In the genomic region with DNA sequence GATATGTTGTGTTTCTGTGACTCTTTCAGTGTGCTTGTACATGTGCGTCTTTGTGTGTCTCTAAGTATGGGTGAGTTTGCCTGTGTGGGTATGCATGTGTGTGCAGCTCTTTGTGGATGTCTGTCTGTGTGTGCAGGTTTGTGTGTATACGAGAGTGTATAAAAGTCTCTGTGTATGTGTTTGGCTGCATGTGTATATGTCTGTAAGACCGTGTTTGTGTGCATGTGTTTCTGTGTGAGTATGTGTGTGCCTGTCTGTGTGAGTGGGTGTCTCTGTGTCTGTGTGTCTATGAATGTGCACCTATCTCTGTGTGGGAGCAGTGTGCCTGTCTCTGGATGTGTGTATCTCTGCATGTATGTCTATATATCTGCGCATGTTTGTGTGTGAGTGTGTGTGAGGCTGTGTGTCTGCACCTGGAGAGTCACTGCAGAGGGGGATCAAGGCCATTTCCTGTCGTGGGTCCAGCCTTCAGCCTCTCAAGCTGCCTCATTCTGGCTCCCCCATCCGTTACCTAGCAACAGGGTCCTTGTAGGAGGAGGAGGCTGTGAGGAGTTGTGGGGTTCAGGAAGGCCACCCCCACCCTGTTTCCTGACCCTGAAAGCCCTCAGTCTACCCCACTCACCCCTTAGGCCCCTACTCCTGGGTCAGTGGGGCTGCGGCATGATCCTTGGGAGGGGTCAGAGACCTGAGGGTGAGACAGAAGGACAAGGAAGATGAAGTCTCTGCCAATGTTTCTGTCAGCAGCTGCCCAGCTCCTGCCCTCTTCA, we compare ENCODE assay signal across 12 cellular contexts. TPM values are rescaled to one million over a fixed set of nuclear protein-coding genes. Genes with fewer than 3 reads are reported as not detected.
A peak's percentile ranks its signal among the peaks of the same experiment; 100 is the strongest.
DNase-seq lines count a peak whose midpoint lies in the region; ATAC-seq, FAIRE-seq and TF ChIP-seq lines count a peak whose summit lies in the region.
"Had no signal": no experiment of that assay in that cellular context is flagged by ENCODE, and none has a peak within 500 bp of the region (broad histone marks: within the 10 kb centered on the region; RNA-seq: fewer than 3 reads in every experiment).

No MANE protein-coding gene starts in this region.

- no peaks in the 10 kb centered on the region for H3K9me1 ChIP-seq in endothelial cell of umbilical vein (replicated peaks; ENCODE audit: control insufficient read depth, extremely low read depth, insufficient read depth, low read length)

- H3K9ac ChIP-seq in endothelial cell of umbilical vein (replicated peaks; ENCODE audit: extremely low read depth, insufficient read depth, low read length), result no peak overlapping the region

- H3K36me3 ChIP-seq in CD8-positive, alpha-beta T cell (ENCODE audit: insufficient read depth, low read length), result no peaks in the 10 kb centered on the region
- H3K36me3 ChIP-seq in endothelial cell of umbilical vein (ENCODE audit: control insufficient read depth in 2 of 2, extremely low read depth in 1 of 2, insufficient read depth in 2 of 2, low read length in 2 of 2), result no peaks in the 10 kb centered on the region

- no peak for DNase-seq in CD8-positive, alpha-beta T cell
- DNase-seq in GM18507 (ENCODE audit: extremely low spot score, insufficient read length, low read depth), result no peak
- DNase-seq in endothelial cell of umbilical vein (ENCODE audit: low read depth, low spot score), result peak; percentile 35
- no peak for DNase-seq in substantia nigra (lab: John Stamatoyannopoulos, UW)
- DNase-seq in sciatic nerve (ENCODE audit: low spot score), result no peak
- DNase-seq: T-helper 2 cell had no signal

- intact Hi-C loops in CD8-positive, alpha-beta T cell (cut with DNase I, micrococcal nuclease), result no loop called here
- intact Hi-C loops in endothelial cell of umbilical vein (cut with micrococcal nuclease), result no loop called here
- intact Hi-C loops in sciatic nerve (cut with DNase I), result no loop called here

- no peaks in the 10 kb centered on the region for H3K36me3 Mint-ChIP-seq in CD8-positive, alpha-beta T cell

- no peaks in the 10 kb centered on the region for H3K27me3 ChIP-seq in CD8-positive, alpha-beta T cell (ENCODE audit: insufficient read depth, low read length)
- H3K27me3 ChIP-seq in endothelial cell of umbilical vein (ENCODE audit: control insufficient read depth in 2 of 2, insufficient read depth in 2 of 2, low read length in 2 of 2), result no peaks in the 10 kb centered on the region

- peak overlapping the region; percentile 10 for H3K27ac ChIP-seq in CD8-positive, alpha-beta T cell (ENCODE audit: low read depth, low read length)
- H3K27ac ChIP-seq in endothelial cell of umbilical vein (ENCODE audit: insufficient read depth, low read depth, low read length), result no peak overlapping the region
- H3K27ac ChIP-seq in substantia nigra (ENCODE audit: low read depth, low read length, poor library complexity, severe bottlenecking), result no peak overlapping the region
- H3K27ac ChIP-seq: C4-2B had no signal

- no peak for TF ChIP-seq CTCF in CD8-positive, alpha-beta T cell (IDR thresholded peaks at IDR 0.05)
- no peak for TF ChIP-seq CTCF in endothelial cell of umbilical vein (IDR thresholded peaks at IDR 0.05; ENCODE audit: extremely low read depth in 1 of 2, insufficient read depth in 1 of 2, low read depth in 1 of 2, low read length in 2 of 2)

- H3K79me2 ChIP-seq in endothelial cell of umbilical vein (ENCODE audit: control insufficient read depth, insufficient read depth, low read length), result no peaks in the 10 kb centered on the region

- no TSS peak for BruUV-seq in endothelial cell of umbilical vein (replicated peaks; lab: Mats Ljungman, UMichigan)

- peak overlapping the region; percentile 28 for H3K4me3 ChIP-seq in CD8-positive, alpha-beta T cell (ENCODE audit: low read depth, low read length)
- H3K4me3 ChIP-seq in endothelial cell of umbilical vein (replicated peaks in 1 of 3; ENCODE audit: insufficient read depth in 1 of 3, low read depth in 1 of 3, low read length in 3 of 3), result no peak overlapping the region

- POLR2A ChIA-PET in CD8-positive, alpha-beta T cell (lab: Charles Lee), result interaction anchor here (0.8 to 1.4 kb wide), 2 partner anchors 10 to 38 kb away, joined by 3 to 4 read pairs; no protein-coding TSS in a partner anchor
- POLR2A ChIA-PET in endothelial cell of umbilical vein (lab: Charles Lee), result interaction anchor here (0.6 kb wide), 1 partner anchor 202 kb away, joined by 4 read pairs; no protein-coding TSS in a partner anchor

- no peak overlapping the region for H3K27ac Mint-ChIP-seq in CD8-positive, alpha-beta T cell

- no peaks in the 10 kb centered on the region for H3K27me3 Mint-ChIP-seq in CD8-positive, alpha-beta T cell (ENCODE audit: low read depth)

- H3K4me1 ChIP-seq in CD8-positive, alpha-beta T cell (ENCODE audit: insufficient read depth, low read length), result peaks cover 58% of the 10 kb centered on the region
- peaks cover 5% of the 10 kb centered on the region for H3K4me1 ChIP-seq in endothelial cell of umbilical vein (ENCODE audit: control insufficient read depth, extremely low read depth, insufficient read depth, low read length)

- H3K4me3 Mint-ChIP-seq in CD8-positive, alpha-beta T cell, result no peak overlapping the region
- H3K4me3 Mint-ChIP-seq: neural crest cell had no signal

- no peak overlapping the region for H3K4me2 ChIP-seq in endothelial cell of umbilical vein (ENCODE audit: insufficient read depth, low read length)

- no peak overlapping the region for H2AFZ ChIP-seq in endothelial cell of umbilical vein (ENCODE audit: low read depth, low read length)

- H3K9me3 ChIP-seq in CD8-positive, alpha-beta T cell (ENCODE audit: low read length), result no peaks in the 10 kb centered on the region
- H3K9me3 ChIP-seq in endothelial cell of umbilical vein (replicated peaks; ENCODE audit: control insufficient read depth, insufficient read depth, low read length), result no peaks in the 10 kb centered on the region

- CTCF ChIA-PET in CD8-positive, alpha-beta T cell (lab: Charles Lee), result interaction anchor here (1.0 to 12.5 kb wide), 4 partner anchors 8 to 38 kb away, joined by 4 to 108 read pairs (median 5); partner anchors contain the start of gene AHDC1
- CTCF ChIA-PET in endothelial cell of umbilical vein (lab: Charles Lee), result interaction anchor here (0.9 to 1.2 kb wide), 4 partner anchors 8 to 38 kb away, joined by 3 to 6 read pairs (median 4); partner anchors contain the start of gene AHDC1

- ATAC-seq in CD8-positive, alpha-beta T cell, result no peak
- peak; percentile 21 for ATAC-seq in HG03442 (IDR thresholded peaks at IDR 0.05; ENCODE audit: unreplicated experiment)
- ATAC-seq in GM18519 (IDR thresholded peaks at IDR 0.05; ENCODE audit: low FRiP score, unreplicated experiment), result no peak
- ATAC-seq in HG02571 (IDR thresholded peaks at IDR 0.05; ENCODE audit: unreplicated experiment), result no peak
- no peak for ATAC-seq in sciatic nerve

- FAIRE-seq in GM18507 (lab: Jason Lieb, UNC) (peak; percentile 91), endothelial cell of umbilical vein (lab: Jason Lieb, UNC) (no peak)
- FAIRE-seq: astrocyte had no signal

- H3K9me3 Mint-ChIP-seq in CD8-positive, alpha-beta T cell, result no peaks in the 10 kb centered on the region
- H3K9me3 Mint-ChIP-seq: neural crest cell had no signal

- TF ChIP-seq POLR2A in endothelial cell of umbilical vein (IDR thresholded peaks at IDR 0.05; ENCODE audit: low read depth, low read length), result no peak

- dilution Hi-C loops in endothelial cell of umbilical vein (cut with MboI; ENCODE audit: extremely low pct_ligation_motif_present, low sequenced_read_pairs), result no loop called here

- peaks cover 33% of the 10 kb centered on the region for H3K4me1 Mint-ChIP-seq in CD8-positive, alpha-beta T cell (ENCODE audit: low read depth)

- no peaks in the 10 kb centered on the region for H4K20me1 ChIP-seq in endothelial cell of umbilical vein (replicated peaks; ENCODE audit: control insufficient read depth, extremely low read depth, insufficient read depth, low read length)

TF ChIP-seq in endothelial cell of umbilical vein, 7 proteins besides CTCF, POLR2A, EP300 and RAD21 (continues in another document):
- no peak for TF ChIP-seq GATA2 (IDR thresholded peaks at IDR 0.05; ENCODE audit: insufficient read depth, insufficient read length, low read depth, low read length)
- no peak for TF ChIP-seq POLR2AphosphoS5 (IDR thresholded peaks at IDR 0.05; ENCODE audit: insufficient read depth, low read depth, low read length)
- TF ChIP-seq MYC (IDR thresholded peaks at IDR 0.05; ENCODE audit: low read depth, low read length), result no peak

RNA-seq across cellular contexts. Expression of gene FGR, which starts 10.3 kb away (rescaled TPM):
- total RNA-seq in CD8-positive, alpha-beta T cell, result 1 to 10 TPM; 1.4 to 2.5 TPM
- total RNA-seq in endothelial cell of umbilical vein (not detected in 2 replicates), sciatic nerve (15.3 TPM)
- 0.16 and 0.18 TPM in 2 replicates for polyA plus RNA-seq in endothelial cell of umbilical vein
- polyA plus RNA-seq in endothelial cell of umbilical vein (2011; cell fraction: cytosol; rRNA removed), result 0.07 and 0.08 TPM in 2 replicates
- polyA plus RNA-seq in endothelial cell of umbilical vein (2011; cell fraction: nucleus; rRNA removed), result 0.20 and 0.55 TPM in 2 replicates
- not detected in 2 replicates for polyA plus RNA-seq in endothelial cell of umbilical vein (2012)
- polyA minus RNA-seq in endothelial cell of umbilical vein, result 0.13 TPM in 1 of 2 replicates, not detected in the other
- polyA minus RNA-seq in endothelial cell of umbilical vein (2011; cell fraction: cytosol; rRNA and poly(A)+ RNA removed), result not detected
- not detected in 2 replicates for polyA minus RNA-seq in endothelial cell of umbilical vein (2011; cell fraction: nucleus; rRNA and poly(A)+ RNA removed)
- total RNA-seq: astrocyte, neural crest cell had no signal

RNA-seq across cellular contexts. Expression of gene AHDC1, which starts 20.7 kb away (rescaled TPM):
- total RNA-seq in CD8-positive, alpha-beta T cell, result 10 to 100 TPM; 19.5 to 21.1 TPM
- total RNA-seq in endothelial cell of umbilical vein (32.1 and 33.0 TPM in 2 replicates), sciatic nerve (61.9 TPM)
- polyA plus RNA-seq in endothelial cell of umbilical vein, result 7.0 and 7.8 TPM in 2 replicates
- polyA plus RNA-seq in endothelial cell of umbilical vein (2011; cell fraction: cytosol; rRNA removed), result 5.9 and 7.2 TPM in 2 replicates
- polyA plus RNA-seq in endothelial cell of umbilical vein (2011; cell fraction: nucleus; rRNA removed), result 17.1 and 18.6 TPM in 2 replicates
- polyA plus RNA-seq in endothelial cell of umbilical vein (2012), result 10.8 and 13.3 TPM in 2 replicates
- 10.8 and 13.8 TPM in 2 replicates for polyA minus RNA-seq in endothelial cell of umbilical vein
- 4.2 TPM for polyA minus RNA-seq in endothelial cell of umbilical vein (2011; cell fraction: cytosol; rRNA and poly(A)+ RNA removed)
- 7.6 and 14.5 TPM in 2 replicates for polyA minus RNA-seq in endothelial cell of umbilical vein (2011; cell fraction: nucleus; rRNA and poly(A)+ RNA removed)

RNA-seq across cellular contexts. Expression of gene IFI6, which starts 47.3 kb away (rescaled TPM):
- total RNA-seq in CD8-positive, alpha-beta T cell, result 10 to 100 TPM; 24.8 to 25.1 TPM
- total RNA-seq in endothelial cell of umbilical vein (20.0 and 28.4 TPM in 2 replicates), sciatic nerve (45.9 TPM)
- polyA plus RNA-seq in endothelial cell of umbilical vein, result 47.9 and 58.0 TPM in 2 replicates
- polyA plus RNA-seq in endothelial cell of umbilical vein (2011; cell fraction: cytosol; rRNA removed), result 26.7 and 34.0 TPM in 2 replicates
- 8.5 and 9.4 TPM in 2 replicates for polyA plus RNA-seq in endothelial cell of umbilical vein (2011; cell fraction: nucleus; rRNA removed)
- 44.2 and 57.6 TPM in 2 replicates for polyA plus RNA-seq in endothelial cell of umbilical vein (2012)
- 8.6 and 10.2 TPM in 2 replicates for polyA minus RNA-seq in endothelial cell of umbilical vein
- 24.3 TPM for polyA minus RNA-seq in endothelial cell of umbilical vein (2011; cell fraction: cytosol; rRNA and poly(A)+ RNA removed)
- 1.9 and 2.3 TPM in 2 replicates for polyA minus RNA-seq in endothelial cell of umbilical vein (2011; cell fraction: nucleus; rRNA and poly(A)+ RNA removed)
